Comparison of ENCODE assay signal across 1 cellular context in the genomic region with DNA sequence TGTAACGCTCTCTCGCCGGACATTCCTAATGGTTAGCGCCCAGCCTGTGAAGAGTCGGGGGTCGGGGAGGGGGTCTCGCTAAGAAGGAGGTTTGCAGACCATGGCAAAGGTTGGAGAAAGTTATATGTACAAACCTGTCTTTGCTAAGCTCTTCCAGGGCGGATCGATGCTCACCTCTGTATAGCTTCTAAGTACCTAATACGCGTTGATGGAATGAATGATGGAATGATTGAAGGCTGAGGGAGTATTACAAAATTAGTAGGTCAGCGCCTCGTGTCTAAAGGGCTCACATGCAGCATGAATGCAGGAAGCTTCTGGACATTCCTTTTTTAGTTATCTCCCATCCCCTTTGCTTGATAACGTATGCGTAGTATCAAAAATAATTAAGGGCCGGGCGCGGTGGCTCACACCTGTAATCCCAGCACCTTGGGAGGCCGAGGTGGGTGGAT.
TF ChIP-seq lines count a peak whose summit lies in the region.

No MANE protein-coding gene starts in this region.

TF ChIP-seq in H1, 55 proteins besides CTCF, POLR2A, EP300 and RAD21:
- TF ChIP-seq SP1 (IDR thresholded peaks at IDR 0.05; ENCODE audit: low read depth, low read length), result no peak
- TF ChIP-seq E2F6 (IDR thresholded peaks at IDR 0.05), result no peak
- no peak for TF ChIP-seq SIX5 (IDR thresholded peaks at IDR 0.05; ENCODE audit: low read depth, low read length)
- TF ChIP-seq GABPA (IDR thresholded peaks at IDR 0.05; ENCODE audit: borderline replicate concordance, insufficient read depth, low read length), result no peak
- no peak for TF ChIP-seq TBP (IDR thresholded peaks at IDR 0.05; ENCODE audit: low read depth, low read length)
- no peak for TF ChIP-seq NRF1 (IDR thresholded peaks at IDR 0.05; ENCODE audit: low read depth, low read length)
- TF ChIP-seq RXRA (IDR thresholded peaks at IDR 0.05; ENCODE audit: insufficient read depth, low read depth, low read length), result no peak
- TF ChIP-seq HDAC2 (IDR thresholded peaks at IDR 0.05; ENCODE audit: borderline replicate concordance in 1 of 2, low read depth in 2 of 2, low read length in 2 of 2), result no peak
- no peak for TF ChIP-seq MAX (IDR thresholded peaks at IDR 0.05)
- no peak for TF ChIP-seq YY1 (IDR thresholded peaks at IDR 0.05; ENCODE audit: low read depth, low read length)
- TF ChIP-seq EGR1 (IDR thresholded peaks at IDR 0.05; ENCODE audit: borderline replicate concordance, low read depth, low read length), result no peak
- TF ChIP-seq ZNF274 (IDR thresholded peaks at IDR 0.05; ENCODE audit: borderline replicate concordance, extremely low read depth, low read length), result no peak
- no peak for TF ChIP-seq CEBPB (IDR thresholded peaks at IDR 0.05; ENCODE audit: low read depth, low read length)
- TF ChIP-seq CREB1 (IDR thresholded peaks at IDR 0.05), result no peak
- no peak for TF ChIP-seq PHF8 (conservative IDR thresholded peaks at IDR 0.05; ENCODE audit: low read depth, low read length)
- no peak for TF ChIP-seq BACH1 (IDR thresholded peaks at IDR 0.05; ENCODE audit: low read length)
- no peak for TF ChIP-seq ATF2 (IDR thresholded peaks at IDR 0.05; ENCODE audit: low read length)
